In genomic region chr4:123073650-123074049, GRCh38 we compare ENCODE assay signal across 16 cellular contexts.
"Had no signal": no experiment of that assay in that cellular context is flagged by ENCODE, and none has a peak within 500 bp of the region (broad histone marks: within the 10 kb centered on the region; RNA-seq: fewer than 3 reads in every experiment).

No MANE protein-coding gene starts in this region.

- H3K4me1 Mint-ChIP-seq: activated naive CD4-positive, alpha-beta T cell treated with anti-CD3 and anti-CD28 coated beads, Interleukin-2, amount 10 ng/mL, durations not matched to agents 7 days and 5 days; activated naive CD8-positive, alpha-beta T cell treated with anti-CD3 and anti-CD28 coated beads, Interleukin-2, amount 50 U/mL, for 24 hours; nephron progenitor cell; stimulated activated naive B cell treated with anti-CD40 and anti-IgM and Interleukin-4, amounts not matched to agents 10 μg/mL and 1 μg/mL and 100 μg/mL, for 72 hours had no signal

- H3K36me3 ChIP-seq: colonic mucosa, left lung, upper lobe of right lung had no signal

- H3K27me3 ChIP-seq: colonic mucosa, left lung, upper lobe of right lung had no signal

- H3K9me3 ChIP-seq: colonic mucosa, left lung, upper lobe of right lung had no signal

- H3K27ac Mint-ChIP-seq: activated naive CD4-positive, alpha-beta T cell treated with anti-CD3 and anti-CD28 coated beads, Interleukin-2, amount 10 ng/mL, durations not matched to agents 7 days and 5 days; activated naive CD8-positive, alpha-beta T cell treated with anti-CD3 and anti-CD28 coated beads, Interleukin-2, amount 50 U/mL, for 24 hours; brain; nephron progenitor cell; stimulated activated naive B cell treated with anti-CD40 and anti-IgM and Interleukin-4, amounts not matched to agents 10 μg/mL and 1 μg/mL and 100 μg/mL, for 72 hours had no signal

- H3K27ac ChIP-seq: colonic mucosa, left lung, upper lobe of right lung had no signal

- H3K4me3 ChIP-seq: colonic mucosa, left lung, upper lobe of right lung had no signal

- H3K27me3 Mint-ChIP-seq: activated naive CD4-positive, alpha-beta T cell treated with anti-CD3 and anti-CD28 coated beads, Interleukin-2, amount 10 ng/mL, durations not matched to agents 7 days and 5 days; activated naive CD8-positive, alpha-beta T cell treated with anti-CD3 and anti-CD28 coated beads, Interleukin-2, amount 50 U/mL, for 24 hours; brain; stimulated activated naive B cell treated with anti-CD40 and anti-IgM and Interleukin-4, amounts not matched to agents 10 μg/mL and 1 μg/mL and 100 μg/mL, for 72 hours had no signal

- ATAC-seq: activated naive CD8-positive, alpha-beta T cell treated with anti-CD3 and anti-CD28 coated beads, Interleukin-2, amount 50 U/mL, for 24 hours; left lung; stimulated activated naive B cell treated with anti-CD40 and anti-IgM and Interleukin-4, amounts not matched to agents 10 μg/mL and 1 μg/mL and 100 μg/mL, for 72 hours; upper lobe of right lung had no signal

- H3K9me3 Mint-ChIP-seq: activated naive CD4-positive, alpha-beta T cell treated with anti-CD3 and anti-CD28 coated beads, Interleukin-2, amount 10 ng/mL, durations not matched to agents 7 days and 5 days; activated naive CD8-positive, alpha-beta T cell treated with anti-CD3 and anti-CD28 coated beads, Interleukin-2, amount 50 U/mL, for 24 hours; brain; nephron progenitor cell; stimulated activated naive B cell treated with anti-CD40 and anti-IgM and Interleukin-4, amounts not matched to agents 10 μg/mL and 1 μg/mL and 100 μg/mL, for 72 hours had no signal

- DNase-seq: activated CD4-positive, alpha-beta T cell treated with anti-CD3 and anti-CD28 coated beads, Interleukin-2, amount 50 U/mL, for 1 hour; activated CD4-positive, CD25-positive, alpha-beta regulatory T cell treated with anti-CD3 and anti-CD28 coated beads, Interleukin-2, amount 50 U/mL, for 72 hours; activated CD8-positive, alpha-beta memory T cell treated with anti-CD3 and anti-CD28 coated beads, Interleukin-2, amount 50 U/mL, for 4 hours; activated effector memory CD4-positive, alpha-beta T cell treated with Interleukin-2 at 50 U/mL for 16 hours; activated naive CD4-positive, alpha-beta T cell treated with anti-CD3 and anti-CD28 coated beads, Interleukin-2, amount 10 ng/mL, durations not matched to agents 7 days and 5 days; activated naive CD8-positive, alpha-beta T cell treated with anti-CD3 and anti-CD28 coated beads, Interleukin-2, amount 50 U/mL, for 24 hours; activated T-cell treated with anti-CD3 and anti-CD28 coated beads, Interleukin-2, amount 50 U/mL, for 48 hours; anterior cingulate cortex; central memory CD4-positive, alpha-beta T cell; colonic mucosa; head of caudate nucleus; left lung; nephron progenitor cell; stimulated activated naive B cell treated with anti-CD40 and anti-IgM and Interleukin-4, amounts not matched to agents 10 μg/mL and 1 μg/mL and 100 μg/mL, for 72 hours; upper lobe of right lung had no signal

- H3K4me3 Mint-ChIP-seq: activated naive CD4-positive, alpha-beta T cell treated with anti-CD3 and anti-CD28 coated beads, Interleukin-2, amount 10 ng/mL, durations not matched to agents 7 days and 5 days; activated naive CD8-positive, alpha-beta T cell treated with anti-CD3 and anti-CD28 coated beads, Interleukin-2, amount 50 U/mL, for 24 hours; brain; nephron progenitor cell; stimulated activated naive B cell treated with anti-CD40 and anti-IgM and Interleukin-4, amounts not matched to agents 10 μg/mL and 1 μg/mL and 100 μg/mL, for 72 hours had no signal

- H3K4me1 ChIP-seq: colonic mucosa, left lung, upper lobe of right lung had no signal
